ENCODE assay signal across 21 cellular contexts in genomic region chr1:64320899-64321624, GRCh38.
"Had no signal": no experiment of that assay in that cellular context is flagged by ENCODE, and none has a peak within 500 bp of the region (broad histone marks: within the 10 kb centered on the region; RNA-seq: fewer than 3 reads in every experiment).

No MANE protein-coding gene starts in this region.

- ATAC-seq: activated CD4-positive, CD25-positive, alpha-beta regulatory T cell treated with anti-CD3 and anti-CD28 coated beads, Interleukin-2, amount 50 U/mL, for 24 hours; activated CD8-positive, alpha-beta T cell treated with anti-CD3 and anti-CD28 coated beads, Interleukin-2, amount 10 ng/mL, durations not matched to agents 7 days and 5 days; body of pancreas; gastrocnemius medialis; heart left ventricle; naive thymus-derived CD8-positive, alpha-beta T cell had no signal

- H3K4me3 ChIP-seq: body of pancreas, colonic mucosa, gastrocnemius medialis, heart left ventricle, ovary, right lobe of liver, stomach, thoracic aorta had no signal

- H3K9me3 ChIP-seq: body of pancreas, colonic mucosa, gastrocnemius medialis, heart left ventricle, ovary, right lobe of liver, stomach, thoracic aorta had no signal

- DNase-seq: activated CD4-positive, alpha-beta T cell treated with anti-CD3 and anti-CD28 coated beads, Interleukin-2, amount 10 ng/mL, durations not matched to agents 7 days and 5 days; activated CD8-positive, alpha-beta T cell treated with anti-CD3 and anti-CD28 coated beads, Interleukin-2, amount 10 ng/mL, durations not matched to agents 7 days and 5 days; activated naive CD4-positive, alpha-beta T cell treated with anti-CD3 and anti-CD28 coated beads for 36 hours; activated T-cell treated with anti-CD3 and anti-CD28 coated beads, Interleukin-2, amount 50 U/mL, for 24 hours; central memory CD4-positive, alpha-beta T cell; colonic mucosa; gastrocnemius medialis; heart left ventricle; immature natural killer cell; kidney glomerular epithelial cell; mesendoderm; naive thymus-derived CD8-positive, alpha-beta T cell; ovary; small intestine; stimulated activated CD4-positive, alpha-beta T cell treated with anti-CD3 and anti-CD28 coated beads, Interleukin-4, amount 100 ng/mL, for 1 hour; stomach; T1000 had no signal

- H3K27me3 ChIP-seq: body of pancreas, colonic mucosa, gastrocnemius medialis, heart left ventricle, ovary, right lobe of liver, stomach had no signal

- H3K36me3 ChIP-seq: colonic mucosa, gastrocnemius medialis, heart left ventricle, ovary, right lobe of liver, stomach, thoracic aorta had no signal

- H3K27ac ChIP-seq: body of pancreas, colonic mucosa, gastrocnemius medialis, heart left ventricle, ovary, right lobe of liver, thoracic aorta had no signal

- H3K4me1 ChIP-seq: body of pancreas, colonic mucosa, gastrocnemius medialis, right lobe of liver, stomach had no signal
